31 cellular contexts compared by ENCODE assay signal in genomic region chr16:52872706-52873105, GRCh38.
"Had no signal": no experiment of that assay in that cellular context is flagged by ENCODE, and none has a peak within 500 bp of the region (broad histone marks: within the 10 kb centered on the region; RNA-seq: fewer than 3 reads in every experiment).

No MANE protein-coding gene starts in this region.

- H3K27me3 ChIP-seq: cardiac muscle cell, Peyer's patch, SJSA1 had no signal

- H3K27ac Mint-ChIP-seq: activated CD4-positive, alpha-beta T cell treated with anti-CD3 and anti-CD28 coated beads, Interleukin-2, amount 10 ng/mL, durations not matched to agents 24 days and 14 days; activated CD8-positive, alpha-beta T cell treated with anti-CD3 and anti-CD28 coated beads, Interleukin-2, amount 10 ng/mL, durations not matched to agents 7 days and 5 days; activated naive CD4-positive, alpha-beta T cell treated with anti-CD3 and anti-CD28 coated beads, Interleukin-2, amount 50 U/mL, for 24 hours; activated naive CD8-positive, alpha-beta T cell treated with anti-CD3 and anti-CD28 coated beads, Interleukin-2, amount 10 ng/mL, durations not matched to agents 7 days and 5 days; activated T-cell treated with anti-CD3 and anti-CD28 coated beads, Interleukin-2, amount 50 U/mL, for 24 hours; activated T-helper 2 cell treated with anti-CD3 and anti-CD28 coated beads, Interferon-gamma antibody, Interleukin-2, Interleukin-4, amounts not matched to agents 10 μg/mL and 5 μg/mL and 100 μg/mL, durations not matched to agents 14 hours and 24 hours and 36 hours; T-helper 1 cell treated with Interleukin-12 subunit alpha and Interleukin-12 subunit beta and Interleukin-4 antibody, amounts not matched to agents 30 μg/mL and 1 μg/mL, for 36 hours; T-helper 2 cell treated with Interferon-gamma antibody and Interleukin-4, amounts not matched to agents 5 μg/mL and 100 μg/mL, for 36 hours had no signal

- H3K4me3 Mint-ChIP-seq: activated CD4-positive, alpha-beta T cell treated with anti-CD3 and anti-CD28 coated beads, Interleukin-2, amount 10 ng/mL, durations not matched to agents 24 days and 14 days; activated CD8-positive, alpha-beta T cell treated with anti-CD3 and anti-CD28 coated beads, Interleukin-2, amount 10 ng/mL, durations not matched to agents 7 days and 5 days; activated naive CD4-positive, alpha-beta T cell treated with anti-CD3 and anti-CD28 coated beads, Interleukin-2, amount 50 U/mL, for 24 hours; activated naive CD8-positive, alpha-beta T cell treated with anti-CD3 and anti-CD28 coated beads, Interleukin-2, amount 10 ng/mL, durations not matched to agents 7 days and 5 days; activated T-cell treated with anti-CD3 and anti-CD28 coated beads, Interleukin-2, amount 50 U/mL, for 24 hours; central memory CD8-positive, alpha-beta T cell; T-helper 1 cell treated with Interleukin-12 subunit alpha and Interleukin-12 subunit beta and Interleukin-4 antibody, amounts not matched to agents 30 μg/mL and 1 μg/mL, for 36 hours; T-helper 2 cell treated with Interferon-gamma antibody and Interleukin-4, amounts not matched to agents 5 μg/mL and 100 μg/mL, for 36 hours had no signal

- DNase-seq: activated CD4-positive, alpha-beta T cell treated with anti-CD3 and anti-CD28 coated beads, Interleukin-2, amount 10 ng/mL, durations not matched to agents 24 days and 14 days; activated CD4-positive, alpha-beta T cell treated with anti-CD3 and anti-CD28 coated beads, Interleukin-2, amount 50 U/mL, for 4 hours; activated CD8-positive, alpha-beta T cell treated with anti-CD3 and anti-CD28 coated beads, Interleukin-2, amount 10 ng/mL, durations not matched to agents 7 days and 5 days; activated gamma-delta T cell; activated naive CD4-positive, alpha-beta T cell treated with Interleukin-2 at 50 U/mL for 16 hours; activated naive CD8-positive, alpha-beta T cell treated with anti-CD3 and anti-CD28 coated beads, Interleukin-2, amount 10 ng/mL, durations not matched to agents 7 days and 5 days; activated T-cell treated with anti-CD3 and anti-CD28 coated beads, Interleukin-2, amount 50 U/mL, for 24 hours; amygdala; MM.1S; MV-4-11; NCI-H1092; NCI-H1436 treated with DMSO at 0.1 percent for 48 hours; NCI-H1694 treated with DMSO at 0.1 percent for 48 hours; NCI-H2029; NCI-H510A; NCI-H526; NCI-H748 treated with DMSO at 0.1 percent for 48 hours; NK-92 treated with Interleukin-12 subunit alpha and Interleukin-12 subunit beta, amount 100 ng/mL, for 24 hours; PC-3; Peyer's patch; RPMI8226; SHP77 treated with DMSO at 0.1 percent for 48 hours; SK-N-SH had no signal

- H3K9me3 Mint-ChIP-seq: activated naive CD4-positive, alpha-beta T cell treated with anti-CD3 and anti-CD28 coated beads, Interleukin-2, amount 50 U/mL, for 24 hours; activated naive CD8-positive, alpha-beta T cell treated with anti-CD3 and anti-CD28 coated beads, Interleukin-2, amount 10 ng/mL, durations not matched to agents 7 days and 5 days; activated T-cell treated with anti-CD3 and anti-CD28 coated beads, Interleukin-2, amount 50 U/mL, for 24 hours; activated T-helper 2 cell treated with anti-CD3 and anti-CD28 coated beads, Interferon-gamma antibody, Interleukin-2, Interleukin-4, amounts not matched to agents 10 μg/mL and 5 μg/mL and 100 μg/mL, durations not matched to agents 14 hours and 24 hours and 36 hours; T-helper 2 cell treated with Interferon-gamma antibody and Interleukin-4, amounts not matched to agents 5 μg/mL and 100 μg/mL, for 36 hours had no signal

- H3K27ac ChIP-seq: cardiac muscle cell, KMS-11, Peyer's patch, SJSA1 had no signal

- ATAC-seq: activated CD8-positive, alpha-beta T cell treated with anti-CD3 and anti-CD28 coated beads, Interleukin-2, amount 10 ng/mL, durations not matched to agents 7 days and 5 days; PC-3 had no signal

- H3K36me3 Mint-ChIP-seq: activated naive CD4-positive, alpha-beta T cell treated with anti-CD3 and anti-CD28 coated beads, Interleukin-2, amount 50 U/mL, for 24 hours; activated naive CD8-positive, alpha-beta T cell treated with anti-CD3 and anti-CD28 coated beads, Interleukin-2, amount 10 ng/mL, durations not matched to agents 7 days and 5 days had no signal

- H3K4me1 ChIP-seq: Peyer's patch, SJSA1 had no signal

- H3K4me1 Mint-ChIP-seq: activated CD4-positive, alpha-beta T cell treated with anti-CD3 and anti-CD28 coated beads, Interleukin-2, amount 10 ng/mL, durations not matched to agents 24 days and 14 days; activated naive CD4-positive, alpha-beta T cell treated with anti-CD3 and anti-CD28 coated beads, Interleukin-2, amount 50 U/mL, for 24 hours; activated naive CD8-positive, alpha-beta T cell treated with anti-CD3 and anti-CD28 coated beads, Interleukin-2, amount 10 ng/mL, durations not matched to agents 7 days and 5 days; central memory CD8-positive, alpha-beta T cell had no signal

- H3K36me3 ChIP-seq: cardiac muscle cell, Peyer's patch, SJSA1 had no signal

- H3K9ac ChIP-seq: KMS-11, SK-N-SH had no signal

- H3K4me2 ChIP-seq: KMS-11, SK-N-SH had no signal

- H3K4me3 ChIP-seq: cardiac muscle cell, Peyer's patch, SJSA1 had no signal

- H3K9me3 ChIP-seq: Peyer's patch, SJSA1, SK-N-SH had no signal

- H3K27me3 Mint-ChIP-seq: activated CD4-positive, alpha-beta T cell treated with anti-CD3 and anti-CD28 coated beads, Interleukin-2, amount 10 ng/mL, durations not matched to agents 24 days and 14 days; activated T-cell treated with anti-CD3 and anti-CD28 coated beads, Interleukin-2, amount 50 U/mL, for 24 hours had no signal
